8 cellular contexts compared by ENCODE assay signal in the genomic region with DNA sequence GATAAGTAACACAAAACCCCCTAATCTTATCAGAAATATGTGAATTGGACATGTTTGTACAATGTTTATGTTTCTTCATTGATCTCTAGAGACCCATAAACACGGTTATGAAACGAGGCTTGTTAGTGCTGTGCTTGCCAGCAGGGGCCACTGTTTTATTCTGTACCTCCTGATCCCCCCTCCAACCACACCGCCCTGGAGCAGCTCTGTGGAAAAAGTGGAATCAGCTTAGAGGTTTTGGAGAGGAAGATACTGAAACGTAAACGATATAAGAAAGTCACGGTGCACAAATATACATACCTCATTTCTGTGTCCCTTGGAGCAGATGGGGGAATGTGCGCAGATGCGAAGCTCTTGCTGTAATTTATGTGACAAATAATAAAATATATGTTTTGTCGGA. TPM values are rescaled to one million over a fixed set of nuclear protein-coding genes. Genes with fewer than 3 reads are reported as not detected.
DNase-seq lines count a peak whose midpoint lies in the region; ATAC-seq, FAIRE-seq and TF ChIP-seq lines count a peak whose summit lies in the region.
"Not testable (repeated sequence)": the region's sequence is repeated elsewhere in the genome, so short reads cannot be mapped to it uniquely, and the experiment has no call there.

No MANE protein-coding gene starts in this region.

- not testable (repeated sequence) for H3K56ac ChIP-seq in H9 (ENCODE audit: insufficient read length, low read depth, low read length)

- POLR2A ChIA-PET in SK-N-SH (lab: Yijun Ruan, JAX), result interaction anchor here (0.6 kb wide), 1 partner anchor 316 kb away, joined by 3 read pairs; no protein-coding TSS in a partner anchor
- POLR2A ChIA-PET in HepG2 (lab: Yijun Ruan, JAX), result interaction anchor here (0.8 kb wide), 1 partner anchor 81 kb away, joined by 3 read pairs; no protein-coding TSS in a partner anchor

- not testable (repeated sequence) for H3K4me1 ChIP-seq in H9 (ENCODE audit: insufficient read depth, low read length); SK-N-SH (ENCODE audit: control insufficient read depth in 1 of 2, insufficient read depth in 2 of 2, low read depth in 1 of 2, low read length in 1 of 2); cardiac muscle cell (ENCODE audit: low read depth)
- H3K4me1 ChIP-seq in HepG2 (ENCODE audit: insufficient read depth, low read length), result peaks cover 28% of the 10 kb centered on the region

- H3K4me3 Mint-ChIP-seq in H9, result not testable (repeated sequence)

- not testable (repeated sequence) for BruUV-seq in HepG2 (replicated peaks; lab: Mats Ljungman, UMichigan)

- H3K23ac ChIP-seq in H9 (ENCODE audit: insufficient read length, low read depth, low read length), result not testable (repeated sequence)

- H3K27ac Mint-ChIP-seq in H9, result not testable (repeated sequence)

- not testable (repeated sequence) for H3K4me3 ChIP-seq in SK-N-SH (ENCODE audit: low read depth in 2 of 2, low read length in 1 of 2); cardiac muscle cell; HepG2 (replicated peaks in 1 of 3; ENCODE audit: insufficient read depth in 1 of 3, low read depth in 2 of 3, low read length in 3 of 3)

- H3K4me2 ChIP-seq in H9 (ENCODE audit: insufficient read depth, insufficient read length, low read length) (peak overlapping the region; percentile 43), HepG2 (ENCODE audit: low read depth, low read length) (0 out of 2 replicates have a peak overlapping the region, but pooled peaks have one; percentile 20)
- not testable (repeated sequence) for H3K4me2 ChIP-seq in SK-N-SH

- not testable (repeated sequence) for H3K9me3 ChIP-seq in H9 (ENCODE audit: control insufficient read depth, low read depth, low read length); SK-N-SH; cardiac muscle cell (ENCODE audit: low read depth); HepG2 (ENCODE audit: low read length)

- H3K4me1 Mint-ChIP-seq in H9, result peaks cover 14 to 23% of the 10 kb centered on the region in 2 experiments

- H2BK20ac ChIP-seq in H9 (ENCODE audit: low read depth, low read length, poor library complexity, severe bottlenecking), result not testable (repeated sequence)

- TF ChIP-seq POLR2A in HepG2 (IDR thresholded peaks at IDR 0.05; ENCODE audit: insufficient read depth in 1 of 2, low read depth in 2 of 2, low read length in 2 of 2), result not testable (repeated sequence)

- H3T11ph ChIP-seq in H9 (ENCODE audit: low read length), result not testable (repeated sequence)

- ATAC-seq in HepG2 (peak; percentile 92), sciatic nerve (peak; percentile 89)

- not testable (repeated sequence) for TF ChIP-seq RAD21 in SK-N-SH (IDR thresholded peaks at IDR 0.05; ENCODE audit: low read length); HepG2 (CRISPR knock-in tag; IDR thresholded peaks at IDR 0.05)

- not testable (repeated sequence) for H3K14ac ChIP-seq in H9 (ENCODE audit: insufficient read depth, low read length)

- no CpG with 5 or more reads among the region's 9 CpGs for WGBS in H9 (ENCODE audit: extremely low coverage, insufficient read length, low lambda C conversion rate)
- WGBS in SK-N-SH (ENCODE audit: low lambda C conversion rate), result 67% methylated on average over 9 of the region's 9 CpGs
- WGBS in HepG2 (ENCODE audit: low lambda C conversion rate), result 53% methylated on average over 9 of the region's 9 CpGs

- H3K4ac ChIP-seq in H9 (ENCODE audit: low read depth, low read length), result not testable (repeated sequence)

- not testable (repeated sequence) for H3K27me3 Mint-ChIP-seq in H9 (ENCODE audit: low read depth)

- not testable (repeated sequence) for DNase-seq in H9; sciatic nerve (ENCODE audit: low spot score)
- DNase-seq in NCI-H345 (lab: John Stamatoyannopoulos, UW) (peak; percentile 40), SK-N-SH (peak; percentile 8), dermis blood vessel endothelial cell (peak; percentile 50), cardiac muscle cell (ENCODE audit: low read depth in 1 of 2, low spot score in 1 of 2) (peak in 1 of 2 donors; percentile 16), HepG2 (ENCODE audit: low spot score) (peak; percentile 41)

- H3K27me3 ChIP-seq in H9 (ENCODE audit: insufficient read depth, low read length); SK-N-SH (ENCODE audit: insufficient read depth); cardiac muscle cell; HepG2 (ENCODE audit: control insufficient read depth in 1 of 2, insufficient read depth in 2 of 2, low read length in 2 of 2): not testable (repeated sequence)

- H3K36me3 Mint-ChIP-seq in H9 (ENCODE audit: insufficient read depth in 1 of 3, low read depth in 3 of 3), result not testable (repeated sequence)

- not testable (repeated sequence) for H4K8ac ChIP-seq in H9 (replicated peaks; ENCODE audit: insufficient read length, low read depth, low read length)

- not testable (repeated sequence) for H3K36me3 ChIP-seq in SK-N-SH (replicated peaks in 1 of 2; ENCODE audit: control insufficient read depth in 1 of 2, insufficient read depth in 2 of 2, low read length in 1 of 2); cardiac muscle cell; HepG2 (replicated peaks in 1 of 2; ENCODE audit: control insufficient read depth in 1 of 2, insufficient read depth in 2 of 2, low read length in 2 of 2)

- not testable (repeated sequence) for H3K9me3 Mint-ChIP-seq in H9

- not testable (repeated sequence) for H4K5ac ChIP-seq in H9 (ENCODE audit: insufficient read length, low read depth, low read length)

- H2BK120ac ChIP-seq in H9 (ENCODE audit: low read depth, low read length, poor library complexity, severe bottlenecking), result not testable (repeated sequence)

- TF ChIP-seq CTCF in C4-2B (conservative IDR thresholded peaks at IDR 0.05), result peak; percentile 36
- peak; percentile 53 for TF ChIP-seq CTCF in H9 (conservative IDR thresholded peaks at IDR 0.05)
- peak; percentile 12; the same call in 1 of the 2 replicates for TF ChIP-seq CTCF in SK-N-SH (IDR thresholded peaks at IDR 0.05)
- TF ChIP-seq CTCF in cardiac muscle cell (IDR thresholded peaks at IDR 0.05; ENCODE audit: low read depth, low read length), result peak; percentile 6
- not testable (repeated sequence) for TF ChIP-seq CTCF in HepG2 (CRISPR knock-in tag; IDR thresholded peaks at IDR 0.05)

- CTCF ChIA-PET in SK-N-SH (lab: Yijun Ruan, JAX), result interaction anchor here (0.7 to 1.5 kb wide), 3 partner anchors 89 to 326 kb away, joined by 4 to 9 read pairs (median 7); no protein-coding TSS in a partner anchor
- CTCF ChIA-PET in HepG2 (lab: Yijun Ruan, JAX; ENCODE audit: low intra/inter-chr PET ratio, low total read pairs), result interaction anchor here (2.5 kb wide), 1 partner anchor 88 kb away, joined by 11 read pairs; no protein-coding TSS in a partner anchor

- intact Hi-C loops in HepG2 (cut with micrococcal nuclease; ENCODE audit: unreplicated experiment), result loop anchor here (2.0 to 10.0 kb wide), 2 partner anchors 89 to 321 kb away; no protein-coding TSS in a partner anchor
- intact Hi-C loops in sciatic nerve (cut with DNase I), result not testable (repeated sequence)

- not testable (repeated sequence) for H3K79me2 ChIP-seq in H9 (ENCODE audit: insufficient read depth, low read length); SK-N-SH (ENCODE audit: insufficient read depth); HepG2 (ENCODE audit: insufficient read depth, low read length)

- peak; percentile 85 for FAIRE-seq in HepG2 (lab: Jason Lieb, UNC)

- H3K9ac ChIP-seq in H9 (ENCODE audit: extremely low read depth, insufficient read length, low read length); SK-N-SH; HepG2 (ENCODE audit: insufficient read depth, low read depth, low read length): not testable (repeated sequence)

- in situ Hi-C loops in HepG2 (cut with HindIII; ENCODE audit: extremely low pct_ligation_motif_present, low pct_unique_long_range_greater_than_20kb), result not testable (repeated sequence)

- H2BK15ac ChIP-seq in H9 (ENCODE audit: low read depth, low read length), result not testable (repeated sequence)

- H3K79me1 ChIP-seq in H9 (ENCODE audit: insufficient read depth, low read depth, low read length, poor library complexity, severe bottlenecking), result not testable (repeated sequence)

- H2BK5ac ChIP-seq in H9 (ENCODE audit: insufficient read length, low read length), result not testable (repeated sequence)

- H3K23me2 ChIP-seq in H9 (ENCODE audit: insufficient read length, low read depth, low read length, poor library complexity, severe bottlenecking), result not testable (repeated sequence)

- TF ChIP-seq EP300 in SK-N-SH (IDR thresholded peaks at IDR 0.05; ENCODE audit: borderline replicate concordance in 1 of 2, low read depth in 1 of 2, low read length in 1 of 2); HepG2 (IDR thresholded peaks at IDR 0.05; ENCODE audit: low read depth in 2 of 2, low read length in 2 of 2); HepG2 (CRISPR knock-in tag; IDR thresholded peaks at IDR 0.05; ENCODE audit: borderline replicate concordance): not testable (repeated sequence)

- not testable (repeated sequence) for H3K9me2 ChIP-seq in SK-N-SH

- H3K27ac ChIP-seq in C4-2B; H9 (ENCODE audit: insufficient read length, low read depth, low read length); SK-N-SH (ENCODE audit: low read depth in 2 of 2, low read length in 1 of 2); cardiac muscle cell; HepG2 (ENCODE audit: extremely low read length, insufficient read depth, low read length): not testable (repeated sequence)

- not testable (repeated sequence) for H4K20me1 ChIP-seq in H9 (ENCODE audit: control insufficient read depth, insufficient read depth, insufficient read length); SK-N-SH (ENCODE audit: insufficient read depth); HepG2 (ENCODE audit: insufficient read depth, low read length)

- not testable (repeated sequence) for H2AK5ac ChIP-seq in H9 (ENCODE audit: insufficient read length, low read length)

- H4K91ac ChIP-seq in H9 (ENCODE audit: insufficient read length, low read depth, low read length), result not testable (repeated sequence)

- not testable (repeated sequence) for H2AFZ ChIP-seq in H9 (ENCODE audit: low read length); SK-N-SH (ENCODE audit: low read depth); HepG2 (ENCODE audit: low read length)

- H2BK12ac ChIP-seq in H9 (ENCODE audit: insufficient read length, low read depth, low read length), result not testable (repeated sequence)

- not testable (repeated sequence) for H3F3A ChIP-seq in SK-N-SH (replicated peaks; ENCODE audit: insufficient read depth)

- not testable (repeated sequence) for H3K18ac ChIP-seq in H9 (ENCODE audit: insufficient read length, low read depth, low read length)

RNA-seq across cellular contexts. Expression of gene ZNF761, which starts 8.1 kb away (rescaled TPM):
- total RNA-seq in H9 (2021), result 32.7 and 33.8 TPM in 2 replicates
- polyA plus RNA-seq in SK-N-SH (2012; rRNA removed), result 5.9 and 8.5 TPM in 2 replicates
- polyA plus RNA-seq in SK-N-SH (2012; cell fraction: cytosol; rRNA removed), result 7.1 and 7.6 TPM in 2 replicates
- 6.6 and 13.1 TPM in 2 replicates for polyA plus RNA-seq in SK-N-SH (2012; cell fraction: nucleus; rRNA removed)
- total RNA-seq in dermis blood vessel endothelial cell, result 13.4 and 14.2 TPM in 2 replicates
- 9.4 and 11.3 TPM in 2 replicates for total RNA-seq in cardiac muscle cell
- polyA plus RNA-seq in cardiac muscle cell, result 11.7 and 14.3 TPM in 2 replicates
- total RNA-seq in HepG2 (2016; rRNA removed; fragmentation: Illumina TruSeq; extraction: Trizol), result 16.2 and 20.8 TPM in 2 replicates
- 4.3 and 5.4 TPM in 2 replicates for total RNA-seq in HepG2 (2016; cell fraction: cytosol; rRNA removed; fragmentation: Illumina TruSeq; extraction: Trizol; ENCODE audit: low read depth)
- total RNA-seq in HepG2 (2016; cell fraction: insoluble cytoplasmic fraction; rRNA removed; fragmentation: Illumina TruSeq; extraction: Trizol), result 15.5 and 20.2 TPM in 2 replicates
- 8.0 and 9.4 TPM in 2 replicates for total RNA-seq in HepG2 (2016; cell fraction: membrane; rRNA removed; fragmentation: Illumina TruSeq; extraction: Trizol)
- total RNA-seq in HepG2 (2016; cell fraction: nucleus; rRNA removed; fragmentation: Illumina TruSeq; extraction: Trizol), result 12.3 and 15.9 TPM in 2 replicates
- 11.6 and 12.0 TPM in 2 replicates for polyA plus RNA-seq in HepG2 (2011; rRNA removed)
- polyA plus RNA-seq in HepG2 (2011; cell fraction: cytosol; rRNA removed), result 7.6 and 10.7 TPM in 2 replicates
- 11.5 and 13.2 TPM in 2 replicates for polyA plus RNA-seq in HepG2 (2011; cell fraction: nucleus; rRNA removed)
- polyA plus RNA-seq in HepG2 (2012), result 11.2 and 15.1 TPM in 2 replicates
- polyA plus RNA-seq in HepG2 (2016; cell fraction: cytosol; fragmentation: Illumina TruSeq; extraction: Trizol; ENCODE audit: low read depth), result 3.3 and 3.7 TPM in 2 replicates
- 12.8 and 13.8 TPM in 2 replicates for polyA plus RNA-seq in HepG2 (2016; cell fraction: insoluble cytoplasmic fraction; fragmentation: Illumina TruSeq; extraction: Trizol; ENCODE audit: low read depth)
- polyA plus RNA-seq in HepG2 (2016; cell fraction: membrane; fragmentation: Illumina TruSeq; extraction: Trizol; ENCODE audit: low read depth), result 4.2 TPM in 2 replicates
- polyA plus RNA-seq in HepG2 (2016; cell fraction: nucleus; fragmentation: Illumina TruSeq; extraction: Trizol; ENCODE audit: insufficient read depth, low read depth), result 29.0 and 29.2 TPM in 2 replicates
- polyA minus RNA-seq in HepG2 (2011; rRNA and poly(A)+ RNA removed; ENCODE audit: low replicate concordance), result 2.6 and 3.2 TPM in 2 replicates
- polyA minus RNA-seq in HepG2 (2011; cell fraction: cytosol; rRNA and poly(A)+ RNA removed), result 7.1 and 7.8 TPM in 2 replicates
- 20.2 and 28.2 TPM in 2 replicates for polyA minus RNA-seq in HepG2 (2011; cell fraction: nucleus; rRNA and poly(A)+ RNA removed)
- total RNA-seq in sciatic nerve, result 10.4 TPM

RNA-seq across cellular contexts. Expression of gene ZNF765, which starts 28.7 kb away (rescaled TPM):
- total RNA-seq in H9 (2021) (20.4 and 23.1 TPM in 2 replicates), dermis blood vessel endothelial cell (14.6 and 19.9 TPM in 2 replicates), cardiac muscle cell (12.3 and 25.1 TPM in 2 replicates), HepG2 (2016; rRNA removed; fragmentation: Illumina TruSeq; extraction: Trizol) (14.5 and 21.9 TPM in 2 replicates), sciatic nerve (17.1 TPM)
- polyA plus RNA-seq in SK-N-SH (2012; rRNA removed) (2.3 and 3.5 TPM in 2 replicates), cardiac muscle cell (6.4 and 14.1 TPM in 2 replicates), HepG2 (2011; rRNA removed) (5.0 and 6.1 TPM in 2 replicates)
- 2.1 and 2.4 TPM in 2 replicates for polyA plus RNA-seq in SK-N-SH (2012; cell fraction: cytosol; rRNA removed)
- 9.0 and 9.2 TPM in 2 replicates for polyA plus RNA-seq in SK-N-SH (2012; cell fraction: nucleus; rRNA removed)
- 1.3 and 1.5 TPM in 2 replicates for total RNA-seq in HepG2 (2016; cell fraction: cytosol; rRNA removed; fragmentation: Illumina TruSeq; extraction: Trizol; ENCODE audit: low read depth)
- 13.9 and 17.8 TPM in 2 replicates for total RNA-seq in HepG2 (2016; cell fraction: insoluble cytoplasmic fraction; rRNA removed; fragmentation: Illumina TruSeq; extraction: Trizol)
- 5.3 and 6.0 TPM in 2 replicates for total RNA-seq in HepG2 (2016; cell fraction: membrane; rRNA removed; fragmentation: Illumina TruSeq; extraction: Trizol)
- total RNA-seq in HepG2 (2016; cell fraction: nucleus; rRNA removed; fragmentation: Illumina TruSeq; extraction: Trizol), result 14.6 and 16.6 TPM in 2 replicates
- polyA plus RNA-seq in HepG2 (2011; cell fraction: cytosol; rRNA removed), result 1.9 and 2.4 TPM in 2 replicates
- 14.9 and 16.5 TPM in 2 replicates for polyA plus RNA-seq in HepG2 (2011; cell fraction: nucleus; rRNA removed)
- 4.5 and 4.9 TPM in 2 replicates for polyA plus RNA-seq in HepG2 (2012)
- 0.31 and 0.52 TPM in 2 replicates for polyA plus RNA-seq in HepG2 (2016; cell fraction: cytosol; fragmentation: Illumina TruSeq; extraction: Trizol; ENCODE audit: low read depth)
- 5.1 and 5.8 TPM in 2 replicates for polyA plus RNA-seq in HepG2 (2016; cell fraction: insoluble cytoplasmic fraction; fragmentation: Illumina TruSeq; extraction: Trizol; ENCODE audit: low read depth)
- 1.0 TPM in 2 replicates for polyA plus RNA-seq in HepG2 (2016; cell fraction: membrane; fragmentation: Illumina TruSeq; extraction: Trizol; ENCODE audit: low read depth)
- polyA plus RNA-seq in HepG2 (2016; cell fraction: nucleus; fragmentation: Illumina TruSeq; extraction: Trizol; ENCODE audit: insufficient read depth, low read depth), result 9.1 and 9.4 TPM in 2 replicates
- polyA minus RNA-seq in HepG2 (2011; rRNA and poly(A)+ RNA removed; ENCODE audit: low replicate concordance), result 7.5 and 7.6 TPM in 2 replicates
- 4.0 and 4.8 TPM in 2 replicates for polyA minus RNA-seq in HepG2 (2011; cell fraction: cytosol; rRNA and poly(A)+ RNA removed)
- 31.7 and 43.5 TPM in 2 replicates for polyA minus RNA-seq in HepG2 (2011; cell fraction: nucleus; rRNA and poly(A)+ RNA removed)

RNA-seq across cellular contexts. Expression of gene ZNF813, which starts 43.8 kb away (rescaled TPM):
- total RNA-seq in H9 (2021), result 17.3 TPM in 2 replicates
- polyA plus RNA-seq in SK-N-SH (2012; rRNA removed), result 0.44 and 0.78 TPM in 2 replicates
- 0.60 and 0.64 TPM in 2 replicates for polyA plus RNA-seq in SK-N-SH (2012; cell fraction: cytosol; rRNA removed)
- 0.25 and 0.49 TPM in 2 replicates for polyA plus RNA-seq in SK-N-SH (2012; cell fraction: nucleus; rRNA removed)
- total RNA-seq in dermis blood vessel endothelial cell, result 4.9 and 5.3 TPM in 2 replicates
- 1.9 and 3.5 TPM in 2 replicates for total RNA-seq in cardiac muscle cell
- polyA plus RNA-seq in cardiac muscle cell, result 2.7 and 3.3 TPM in 2 replicates
- total RNA-seq in HepG2 (2016; rRNA removed; fragmentation: Illumina TruSeq; extraction: Trizol), result 8.9 and 14.9 TPM in 2 replicates
- total RNA-seq in HepG2 (2016; cell fraction: cytosol; rRNA removed; fragmentation: Illumina TruSeq; extraction: Trizol; ENCODE audit: low read depth), result 1.1 and 1.4 TPM in 2 replicates
- total RNA-seq in HepG2 (2016; cell fraction: insoluble cytoplasmic fraction; rRNA removed; fragmentation: Illumina TruSeq; extraction: Trizol), result 8.8 and 14.9 TPM in 2 replicates
- 3.2 and 4.2 TPM in 2 replicates for total RNA-seq in HepG2 (2016; cell fraction: membrane; rRNA removed; fragmentation: Illumina TruSeq; extraction: Trizol)
- 5.5 and 7.5 TPM in 2 replicates for total RNA-seq in HepG2 (2016; cell fraction: nucleus; rRNA removed; fragmentation: Illumina TruSeq; extraction: Trizol)
- polyA plus RNA-seq in HepG2 (2011; rRNA removed), result 2.1 TPM in 2 replicates
- 1.1 and 1.5 TPM in 2 replicates for polyA plus RNA-seq in HepG2 (2011; cell fraction: cytosol; rRNA removed)
- polyA plus RNA-seq in HepG2 (2011; cell fraction: nucleus; rRNA removed), result 1.0 and 1.4 TPM in 2 replicates
- 3.8 and 4.9 TPM in 2 replicates for polyA plus RNA-seq in HepG2 (2012)
- 0.29 and 0.35 TPM in 2 replicates for polyA plus RNA-seq in HepG2 (2016; cell fraction: cytosol; fragmentation: Illumina TruSeq; extraction: Trizol; ENCODE audit: low read depth)
- polyA plus RNA-seq in HepG2 (2016; cell fraction: insoluble cytoplasmic fraction; fragmentation: Illumina TruSeq; extraction: Trizol; ENCODE audit: low read depth), result 5.3 and 5.6 TPM in 2 replicates
- 1.1 and 1.2 TPM in 2 replicates for polyA plus RNA-seq in HepG2 (2016; cell fraction: membrane; fragmentation: Illumina TruSeq; extraction: Trizol; ENCODE audit: low read depth)
- 4.8 and 5.5 TPM in 2 replicates for polyA plus RNA-seq in HepG2 (2016; cell fraction: nucleus; fragmentation: Illumina TruSeq; extraction: Trizol; ENCODE audit: insufficient read depth, low read depth)
- polyA minus RNA-seq in HepG2 (2011; rRNA and poly(A)+ RNA removed; ENCODE audit: low replicate concordance), result 0.65 and 1.8 TPM in 2 replicates
- polyA minus RNA-seq in HepG2 (2011; cell fraction: cytosol; rRNA and poly(A)+ RNA removed), result 4.2 and 5.5 TPM in 2 replicates
- polyA minus RNA-seq in HepG2 (2011; cell fraction: nucleus; rRNA and poly(A)+ RNA removed), result 8.0 and 8.1 TPM in 2 replicates
- total RNA-seq in sciatic nerve, result 3.3 TPM

RNA-seq across cellular contexts. Expression of gene ZNF525, which starts 58.2 kb away (rescaled TPM):
- total RNA-seq in H9 (2021) (37.7 and 39.2 TPM in 2 replicates), dermis blood vessel endothelial cell (9.9 and 11.9 TPM in 2 replicates), cardiac muscle cell (3.2 and 7.1 TPM in 2 replicates), HepG2 (2016; rRNA removed; fragmentation: Illumina TruSeq; extraction: Trizol) (8.7 and 9.9 TPM in 2 replicates), sciatic nerve (16.1 TPM)
- polyA plus RNA-seq in SK-N-SH (2012; rRNA removed) (2.5 and 3.9 TPM in 2 replicates), cardiac muscle cell (3.3 and 3.9 TPM in 2 replicates), HepG2 (2011; rRNA removed) (2.8 and 3.4 TPM in 2 replicates)
- 3.1 and 3.2 TPM in 2 replicates for polyA plus RNA-seq in SK-N-SH (2012; cell fraction: cytosol; rRNA removed)
- 3.4 and 6.6 TPM in 2 replicates for polyA plus RNA-seq in SK-N-SH (2012; cell fraction: nucleus; rRNA removed)
- 2.1 and 3.8 TPM in 2 replicates for total RNA-seq in HepG2 (2016; cell fraction: cytosol; rRNA removed; fragmentation: Illumina TruSeq; extraction: Trizol; ENCODE audit: low read depth)
- total RNA-seq in HepG2 (2016; cell fraction: insoluble cytoplasmic fraction; rRNA removed; fragmentation: Illumina TruSeq; extraction: Trizol), result 8.7 and 9.3 TPM in 2 replicates
- total RNA-seq in HepG2 (2016; cell fraction: membrane; rRNA removed; fragmentation: Illumina TruSeq; extraction: Trizol), result 7.5 and 9.9 TPM in 2 replicates
- 8.5 and 10.7 TPM in 2 replicates for total RNA-seq in HepG2 (2016; cell fraction: nucleus; rRNA removed; fragmentation: Illumina TruSeq; extraction: Trizol)
- 0.72 and 0.95 TPM in 2 replicates for polyA plus RNA-seq in HepG2 (2011; cell fraction: cytosol; rRNA removed)
- polyA plus RNA-seq in HepG2 (2011; cell fraction: nucleus; rRNA removed), result 2.3 and 3.4 TPM in 2 replicates
- polyA plus RNA-seq in HepG2 (2012), result 2.1 and 3.1 TPM in 2 replicates
- polyA plus RNA-seq in HepG2 (2016; cell fraction: cytosol; fragmentation: Illumina TruSeq; extraction: Trizol; ENCODE audit: low read depth), result 0.43 and 0.53 TPM in 2 replicates
- polyA plus RNA-seq in HepG2 (2016; cell fraction: insoluble cytoplasmic fraction; fragmentation: Illumina TruSeq; extraction: Trizol; ENCODE audit: low read depth), result 2.8 and 3.3 TPM in 2 replicates
- polyA plus RNA-seq in HepG2 (2016; cell fraction: membrane; fragmentation: Illumina TruSeq; extraction: Trizol; ENCODE audit: low read depth), result 0.96 and 1.3 TPM in 2 replicates
- polyA plus RNA-seq in HepG2 (2016; cell fraction: nucleus; fragmentation: Illumina TruSeq; extraction: Trizol; ENCODE audit: insufficient read depth, low read depth), result 6.7 and 8.5 TPM in 2 replicates
- 1.5 and 3.8 TPM in 2 replicates for polyA minus RNA-seq in HepG2 (2011; rRNA and poly(A)+ RNA removed; ENCODE audit: low replicate concordance)
- polyA minus RNA-seq in HepG2 (2011; cell fraction: cytosol; rRNA and poly(A)+ RNA removed), result 2.3 and 2.6 TPM in 2 replicates
- polyA minus RNA-seq in HepG2 (2011; cell fraction: nucleus; rRNA and poly(A)+ RNA removed), result 9.1 and 11.7 TPM in 2 replicates
